ENCODE assay signal across 8 cellular contexts in genomic region chr12:53295070-53295890, GRCh38. TPM values are rescaled to one million over a fixed set of nuclear protein-coding genes. Genes with fewer than 3 reads are reported as not detected.
DNase-seq lines count a peak whose midpoint lies in the region; ATAC-seq and TF ChIP-seq lines count a peak whose summit lies in the region.

Gene PFDN5, plus strand, starts transcription at chr12:53295542. Its CDS starts 26 bp downstream, at chr12:53295568.

- ATAC-seq in GM19395 (IDR thresholded peaks at IDR 0.05; ENCODE audit: unreplicated experiment) (peak; percentile 83), HG03565 (IDR thresholded peaks at IDR 0.05; ENCODE audit: unreplicated experiment) (peak; percentile 72)

- peaks cover 65% of the 10 kb centered on the region for H3K36me3 Mint-ChIP-seq in activated CD4-positive, alpha-beta memory T cell treated with anti-CD3 and anti-CD28 coated beads for 36 hours

- H3K9ac ChIP-seq in duodenal mucosa (ENCODE audit: low read depth in 1 of 2, low read length in 2 of 2), result peak within 1 kb of the TSS; percentile 94 to 100

- WGBS in lower leg skin, 2 donors, result 0 to 1% methylated on average over 39 to 42 of the region's 42 CpGs

- peak in 1 of 2 donors; percentile 34 for TF ChIP-seq POLR2A in lower leg skin (IDR thresholded peaks at IDR 0.05)

- peak within 1 kb of the TSS; percentile 89 to 100 for H3K4me3 ChIP-seq in duodenal mucosa (ENCODE audit: low read depth in 1 of 2, low read length in 2 of 2)
- peak within 1 kb of the TSS; percentile 89 for H3K4me3 ChIP-seq in lower leg skin (ENCODE audit: low read depth, poor library complexity, severe bottlenecking)

- POLR2A ChIA-PET in activated CD4-positive, alpha-beta memory T cell treated with anti-CD3 and anti-CD28 coated beads for 36 hours (lab: Charles Lee), result interaction anchor here (0.9 to 1.9 kb wide), 9 partner anchors 12 to 95 kb away, joined by 3 to 15 read pairs (median 4); partner anchors contain the start of genes AAAS, ESPL1 and ITGB7

- H3K27me3 ChIP-seq in duodenal mucosa (ENCODE audit: control insufficient read depth in 1 of 2, insufficient read depth in 2 of 2, low read length in 2 of 2), result no peaks in the 10 kb centered on the region

- peaks cover 53% of the 10 kb centered on the region for H3K4me1 Mint-ChIP-seq in activated CD4-positive, alpha-beta memory T cell treated with anti-CD3 and anti-CD28 coated beads for 36 hours (ENCODE audit: low read depth)

- H3K27ac ChIP-seq in C4-2B (peak within 1 kb of the TSS; percentile 91), duodenal mucosa (ENCODE audit: low read depth, low read length) (peak within 1 kb of the TSS; percentile 44)

- H3K9me3 ChIP-seq in duodenal mucosa (ENCODE audit: control insufficient read depth in 1 of 2, low read length in 2 of 2), result no peaks in the 10 kb centered on the region

- TF ChIP-seq CTCF in C4-2B (conservative IDR thresholded peaks at IDR 0.05) (no peak), lower leg skin (IDR thresholded peaks at IDR 0.05) (no peak)

- peak within 1 kb of the TSS; percentile 94 for H3K27ac Mint-ChIP-seq in activated CD4-positive, alpha-beta memory T cell treated with anti-CD3 and anti-CD28 coated beads for 36 hours

- intact Hi-C loops in activated CD4-positive, alpha-beta memory T cell treated with anti-CD3 and anti-CD28 coated beads for 36 hours (cut with micrococcal nuclease), result loop anchor here (1.0 to 5.0 kb wide), 5 partner anchors 26 to 136 kb away; partner anchors contain the start of genes AAAS and ESPL1
- intact Hi-C loops in lower leg skin (cut with DNase I; ENCODE audit: low total_unique reads), result no loop called here

- H3K27me3 Mint-ChIP-seq in activated CD4-positive, alpha-beta memory T cell treated with anti-CD3 and anti-CD28 coated beads for 36 hours, result no peaks in the 10 kb centered on the region

- CTCF ChIA-PET in activated CD4-positive, alpha-beta memory T cell treated with anti-CD3 and anti-CD28 coated beads for 36 hours (lab: Charles Lee), result interaction anchor here (0.7 to 5.8 kb wide), 13 partner anchors 9 to 230 kb away, joined by 3 to 54 read pairs (median 4); partner anchors contain the start of genes AAAS and ITGB7

- peak within 1 kb of the TSS; percentile 99 for H3K4me3 Mint-ChIP-seq in activated CD4-positive, alpha-beta memory T cell treated with anti-CD3 and anti-CD28 coated beads for 36 hours

- DNase-seq in NCI-H774 (lab: John Stamatoyannopoulos, UW), result peak; percentile 83
- DNase-seq in activated CD4-positive, alpha-beta memory T cell treated with anti-CD3 and anti-CD28 coated beads for 36 hours, result peak; percentile 92
- peak; percentile 85 to 97 for DNase-seq in lower leg skin (ENCODE audit: low spot score in 2 of 2)
- peak; percentile 75 to 81 for DNase-seq in stimulated activated CD4-positive, alpha-beta T cell treated with anti-CD3 and anti-CD28 coated beads, Interleukin-4, amount 100 ng/mL, for 48 hours (ENCODE audit: low read depth in 2 of 2)

- H3K9me3 Mint-ChIP-seq in activated CD4-positive, alpha-beta memory T cell treated with anti-CD3 and anti-CD28 coated beads for 36 hours, result no peaks in the 10 kb centered on the region

- peaks cover 6 to 18% of the 10 kb centered on the region in 2 donors for H3K36me3 ChIP-seq in duodenal mucosa (ENCODE audit: control insufficient read depth in 1 of 2, insufficient read depth in 2 of 2, low read length in 2 of 2)

- H3K4me1 ChIP-seq in duodenal mucosa (ENCODE audit: control insufficient read depth in 1 of 2, insufficient read depth in 2 of 2, low read length in 2 of 2), result peaks cover 15 to 35% of the 10 kb centered on the region in 2 donors

RNA-seq across cellular contexts. Expression of gene PFDN5, which starts in this region (rescaled TPM):
- total RNA-seq in activated CD4-positive, alpha-beta memory T cell treated with anti-CD3 and anti-CD28 coated beads for 36 hours, result 100 to 1,000 TPM; 354 to 359 TPM
- 100 to 1,000 TPM; 522 to 562 (median 543) TPM for total RNA-seq in lower leg skin

Comparison
In these comparisons a context has a peak if more than half of its experiments do, and no peak if none do; other contexts are left out.
1. Peak in every context shown above with its lines: DNase-seq, ATAC-seq, H3K4me3 ChIP-seq and H3K27ac ChIP-seq.